ENCODE assay signal across 13 cellular contexts in the genomic region with DNA sequence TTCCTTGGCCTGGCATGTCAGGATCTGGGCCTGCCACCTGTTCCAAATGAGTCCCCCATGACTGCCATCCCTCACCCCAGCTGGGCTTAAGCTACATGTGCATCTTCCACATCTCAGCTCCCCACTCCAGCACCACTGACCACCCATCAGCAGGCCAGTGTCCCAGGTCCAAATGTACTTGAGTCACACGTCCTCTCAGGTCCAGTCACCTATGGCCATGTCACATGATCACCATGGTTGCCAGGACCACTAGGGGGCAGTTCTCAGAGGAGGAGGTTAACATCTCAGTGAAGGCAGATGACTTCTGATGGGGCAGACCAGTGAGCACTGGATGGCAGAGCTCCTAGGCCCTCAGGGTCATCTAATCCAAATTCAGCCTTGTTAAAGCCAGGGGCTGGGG. TPM values are rescaled to one million over a fixed set of nuclear protein-coding genes. Genes with fewer than 3 reads are reported as not detected.
DNase-seq lines count a peak whose midpoint lies in the region; ATAC-seq, FAIRE-seq and TF ChIP-seq lines count a peak whose summit lies in the region.
"Had no signal": no experiment of that assay in that cellular context is flagged by ENCODE, and none has a peak within 500 bp of the region (broad histone marks: within the 10 kb centered on the region; RNA-seq: fewer than 3 reads in every experiment).

No MANE protein-coding gene starts in this region.

- in situ Hi-C loops in transverse colon (cut with MboI; ENCODE audit: low pct_ligation_motif_present in 1 of 4, low pct_unique_long_range_greater_than_20kb in 1 of 4, low sequenced_read_pairs in 3 of 4), result no loop called here

- BruUV-seq in Calu3 (replicated peaks; lab: Mats Ljungman, UMichigan) (no TSS peak), HCT116 (replicated peaks; lab: Mats Ljungman, UMichigan) (no TSS peak)

- H3K4me1 Mint-ChIP-seq in Calu3 (ENCODE audit: low read depth, unreplicated experiment), result no peaks in the 10 kb centered on the region
- no peaks in the 10 kb centered on the region for H3K4me1 Mint-ChIP-seq in stimulated activated memory B cell treated with anti-CD40 and anti-IgM and Interleukin-4, amounts not matched to agents 10 μg/mL and 1 μg/mL and 100 μg/mL, for 72 hours

- H3K9me3 ChIP-seq in HCT116 (ENCODE audit: control insufficient read depth in 1 of 2, insufficient read depth in 1 of 2, low read depth in 1 of 2, low read length in 2 of 2) (no peaks in the 10 kb centered on the region), kidney (ENCODE audit: control insufficient read depth in 1 of 2, low read length in 2 of 2) (peaks cover 0 to 4% of the 10 kb centered on the region in 2 donors), transverse colon (no peaks in the 10 kb centered on the region)

- H3K79me2 ChIP-seq in HCT116 (ENCODE audit: insufficient read depth, low read length), result no peaks in the 10 kb centered on the region

- DNase-seq in Calu3 (no peak), HCT116 (ENCODE audit: low read depth, low spot score) (no peak), kidney (peak; percentile 29), transverse colon (no peak), globus pallidus (ENCODE audit: low spot score) (no peak)
- DNase-seq: activated CD8-positive, alpha-beta memory T cell treated with anti-CD3 and anti-CD28 coated beads for 24 hours; NCI-H1092; stimulated activated naive CD4-positive, alpha-beta T cell treated with Interleukin-2 at 50 U/mL for 16 hours had no signal

- H3K36me3 Mint-ChIP-seq in Calu3 (ENCODE audit: insufficient read depth, unreplicated experiment), result no peaks in the 10 kb centered on the region
- no peaks in the 10 kb centered on the region for H3K36me3 Mint-ChIP-seq in stimulated activated memory B cell treated with anti-CD40 and anti-IgM and Interleukin-4, amounts not matched to agents 10 μg/mL and 1 μg/mL and 100 μg/mL, for 72 hours

- H3K36me3 ChIP-seq in HCT116 (ENCODE audit: control insufficient read depth in 1 of 2, insufficient read depth in 2 of 2, low read length in 2 of 2) (no peaks in the 10 kb centered on the region), kidney (ENCODE audit: control insufficient read depth in 1 of 2, insufficient read depth in 2 of 2, low read length in 2 of 2) (no peaks in the 10 kb centered on the region), transverse colon (no peaks in the 10 kb centered on the region)

- H3K9ac ChIP-seq in HCT116 (ENCODE audit: low read length) (no peak overlapping the region), kidney (ENCODE audit: low read length in 2 of 2) (no peak overlapping the region)

- peaks cover 81% of the 10 kb centered on the region for H3K27me3 Mint-ChIP-seq in Calu3 (ENCODE audit: unreplicated experiment)
- H3K27me3 Mint-ChIP-seq in stimulated activated memory B cell treated with anti-CD40 and anti-IgM and Interleukin-4, amounts not matched to agents 10 μg/mL and 1 μg/mL and 100 μg/mL, for 72 hours, result peaks cover 21% of the 10 kb centered on the region

- CTCF ChIA-PET in Calu3 (lab: Charles Lee) (no interaction called here), HCT116 (lab: Charles Lee) (interaction anchor here (1.2 kb wide), 1 partner anchor 12 kb away, joined by 4 read pairs; no protein-coding TSS in a partner anchor)

- no peaks in the 10 kb centered on the region for H3K9me3 Mint-ChIP-seq in Calu3 (ENCODE audit: low read depth, unreplicated experiment)
- peaks cover 7% of the 10 kb centered on the region for H3K9me3 Mint-ChIP-seq in stimulated activated memory B cell treated with anti-CD40 and anti-IgM and Interleukin-4, amounts not matched to agents 10 μg/mL and 1 μg/mL and 100 μg/mL, for 72 hours

- 82% methylated on average over 1 of the region's 1 CpG; no CpG with 5 or more reads in 1 of the 2 donors for WGBS in transverse colon (ENCODE audit: low coverage in 1 of 2), 2 donors

- H2AFZ ChIP-seq in HCT116 (ENCODE audit: low read depth, low read length, poor library complexity, severe bottlenecking), result peak overlapping the region; percentile 21

- H3K4me1 ChIP-seq in HCT116 (ENCODE audit: control insufficient read depth in 1 of 2, insufficient read depth in 2 of 2, low read length in 2 of 2) (peaks cover 0 to 5% of the 10 kb centered on the region in 2 experiments; a peak in 1 of 4 replicates), kidney (ENCODE audit: control insufficient read depth in 1 of 2, insufficient read depth in 1 of 2, low read depth in 1 of 2, low read length in 2 of 2) (no peaks in the 10 kb centered on the region), transverse colon (no peaks in the 10 kb centered on the region)

- POLR2A ChIA-PET in HCT116 (lab: Charles Lee), result no interaction called here

- no peak overlapping the region for H3K4me3 ChIP-seq in HCT116 (replicated peaks in 1 of 2; ENCODE audit: low read depth in 1 of 2, low read length in 2 of 2)
- no peak overlapping the region for H3K4me3 ChIP-seq in WI38 (ENCODE audit: low read depth, low read length)
- H3K4me3 ChIP-seq in kidney (ENCODE audit: low read length in 2 of 2), result no peak overlapping the region
- H3K4me3 ChIP-seq in transverse colon, result no peak overlapping the region
- H3K4me3 ChIP-seq: skin epidermis had no signal

- no peak overlapping the region for H3K4me2 ChIP-seq in HCT116 (ENCODE audit: low read length)

- TF ChIP-seq RAD21 in HCT116 (IDR thresholded peaks at IDR 0.05; ENCODE audit: low read depth), result no peak

- no peaks in the 10 kb centered on the region for H3K9me2 ChIP-seq in HCT116 (ENCODE audit: insufficient read depth)

- TF ChIP-seq POLR2A in HCT116 (IDR thresholded peaks at IDR 0.05; ENCODE audit: borderline replicate concordance, extremely low read depth, insufficient read depth, insufficient read length), result no peak
- TF ChIP-seq POLR2A in transverse colon (IDR thresholded peaks at IDR 0.05), result no peak

- H3K27ac Mint-ChIP-seq in Calu3 (ENCODE audit: unreplicated experiment), result no peak overlapping the region
- H3K27ac Mint-ChIP-seq in stimulated activated memory B cell treated with anti-CD40 and anti-IgM and Interleukin-4, amounts not matched to agents 10 μg/mL and 1 μg/mL and 100 μg/mL, for 72 hours, result no peak overlapping the region

- ATAC-seq in HCT116 (peak; percentile 78), HG03460 (IDR thresholded peaks at IDR 0.05; ENCODE audit: unreplicated experiment) (no peak)
- no peak for ATAC-seq in stimulated activated memory B cell treated with anti-CD40 and anti-IgM and Interleukin-4, amounts not matched to agents 10 μg/mL and 1 μg/mL and 100 μg/mL, for 72 hours

- no peak overlapping the region for H3K4me3 Mint-ChIP-seq in Calu3 (ENCODE audit: low read depth, unreplicated experiment)
- no peak overlapping the region for H3K4me3 Mint-ChIP-seq in stimulated activated memory B cell treated with anti-CD40 and anti-IgM and Interleukin-4, amounts not matched to agents 10 μg/mL and 1 μg/mL and 100 μg/mL, for 72 hours

- FAIRE-seq in kidney (lab: Jason Lieb, UNC), result no peak
- FAIRE-seq: frontal cortex had no signal

- RAD21 ChIA-PET in HCT116 (lab: Charles Lee; ENCODE audit: low non-redundant PET in 1 of 2, low total read pairs in 2 of 2, uncharacterized antibody in 2 of 2, unreplicated experiment in 2 of 2), result interaction anchor here in 1 of 2 experiments (0.7 kb wide), 1 partner anchor 71 kb away, joined by 4 read pairs; no protein-coding TSS in a partner anchor

- H4K20me1 ChIP-seq in HCT116 (ENCODE audit: insufficient read depth), result no peaks in the 10 kb centered on the region

- no peak for TF ChIP-seq EP300 in transverse colon (IDR thresholded peaks at IDR 0.05; ENCODE audit: low read depth)

- TF ChIP-seq CTCF in Calu3 (IDR thresholded peaks at IDR 0.05; ENCODE audit: unreplicated experiment) (peak; percentile 31), HCT116 (IDR thresholded peaks at IDR 0.05 in 2 of 3, conservative IDR thresholded peaks at IDR 0.05 in 1 of 3; ENCODE audit: borderline replicate concordance in 1 of 3, insufficient read depth in 1 of 3, low read depth in 2 of 3, low read length in 2 of 3) (peak in 2 of 3 experiments; percentile 61 to 71; a peak in 4 of 6 replicates), WI38 (IDR thresholded peaks at IDR 0.05; ENCODE audit: low read depth, low read length) (0 out of 2 replicates have a peak, but pooled peaks have one; percentile 31), kidney (IDR thresholded peaks at IDR 0.05; ENCODE audit: borderline replicate concordance, extremely low read depth, insufficient read depth) (no peak), transverse colon (IDR thresholded peaks at IDR 0.05) (no peak)

- H3K27me3 ChIP-seq in HCT116 (ENCODE audit: insufficient read depth, low read length) (no peaks in the 10 kb centered on the region), transverse colon (no peaks in the 10 kb centered on the region)

- H3K27ac ChIP-seq in HCT116 (ENCODE audit: low read depth, low read length) (no peak overlapping the region), kidney (ENCODE audit: low read depth in 2 of 2, low read length in 2 of 2) (no peak overlapping the region), transverse colon (no peak overlapping the region)
- H3K27ac ChIP-seq: skin epidermis had no signal

- intact Hi-C loops in Calu3 (cut with micrococcal nuclease; ENCODE audit: unreplicated experiment), result no loop called here
- intact Hi-C loops in HCT116 (cut with micrococcal nuclease), result no loop called here
- intact Hi-C loops in kidney (cut with DNase I), result no loop called here
- intact Hi-C loops in transverse colon (cut with DNase I; ENCODE audit: low total_unique reads), result no loop called here

TF ChIP-seq in HCT116, 20 proteins besides CTCF, POLR2A, EP300 and RAD21:
- TF ChIP-seq SP1 (IDR thresholded peaks at IDR 0.05; ENCODE audit: low read depth) (no peak), YY1 (IDR thresholded peaks at IDR 0.05; ENCODE audit: extremely low read depth, insufficient replicate concordance, low read depth, low read length) (no peak), ZNF274 (IDR thresholded peaks at IDR 0.05; ENCODE audit: low read depth, low read length) (no peak), ZFX (IDR thresholded peaks at IDR 0.05) (no peak)
- TF ChIP-seq, protein P1, sequence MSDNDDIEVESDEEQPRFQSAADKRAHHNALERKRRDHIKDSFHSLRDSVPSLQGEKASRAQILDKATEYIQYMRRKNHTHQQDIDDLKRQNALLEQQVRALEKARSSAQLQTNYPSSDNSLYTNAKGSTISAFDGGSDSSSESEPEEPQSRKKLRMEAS (IDR thresholded peaks at IDR 0.05), result no peak

RNA-seq across cellular contexts. Expression of gene WNT11, which starts 41.9 kb away (rescaled TPM):
- total RNA-seq in Calu3 (2022), result not detected in 2 replicates
- 1.9 TPM for total RNA-seq in HCT116 (2021; ENCODE audit: unreplicated experiment)
- polyA plus RNA-seq in HCT116 (2012), result 0.61 and 1.3 TPM in 2 replicates
- 2.2 TPM for total RNA-seq in kidney
- polyA plus RNA-seq in kidney (ENCODE audit: insufficient read depth, low read depth, low replicate concordance), result 0.80 TPM
- total RNA-seq in transverse colon, result 10 to 100 TPM in 2 of 4 donors, 1 to 10 TPM in 2; 2.4 to 14.6 (median 9.9) TPM

Comparison
In these comparisons a context has a peak if more than half of its experiments do, and no peak if none do; other contexts are left out.
1. CTCF ChIP-seq: peak in Calu3 (single experiment), HCT116 (2 of 3) and WI38 (single experiment); none in kidney (single experiment) and transverse colon (0 of 5).